In genomic region chr1:2267862-2268261, GRCh38 we compare ENCODE assay signal across 17 cellular contexts. TPM values are rescaled to one million over a fixed set of nuclear protein-coding genes. Genes with fewer than 3 reads are reported as not detected.
A peak's percentile ranks its signal among the peaks of the same experiment; 100 is the strongest.
DNase-seq lines count a peak whose midpoint lies in the region; ATAC-seq, FAIRE-seq and TF ChIP-seq lines count a peak whose summit lies in the region.
"Had no signal": no experiment of that assay in that cellular context is flagged by ENCODE, and none has a peak within 500 bp of the region (broad histone marks: within the 10 kb centered on the region; RNA-seq: fewer than 3 reads in every experiment).

No MANE protein-coding gene starts in this region.

- no peak overlapping the region for H3K9ac ChIP-seq in H1 (replicated peaks in 1 of 4; ENCODE audit: extremely low read depth in 1 of 4, low read depth in 3 of 4, low read length in 3 of 4)
- H3K9ac ChIP-seq: SK-N-SH had no signal

- H2AFZ ChIP-seq in H1 (ENCODE audit: low read length): no peak overlapping the region
- H2AFZ ChIP-seq: GM23248 had no signal

- no peak overlapping the region; the same call in 1 of the 2 replicates for H3K18ac ChIP-seq in H1 (ENCODE audit: extremely low read depth, low read length)

- H3K36me3 Mint-ChIP-seq in CD8-positive, alpha-beta T cell: peaks cover 11% of the 10 kb centered on the region
- H3K36me3 Mint-ChIP-seq in T-helper 17 cell (ENCODE audit: low read depth): peaks cover 3% of the 10 kb centered on the region
- peaks cover 0 to 10% (median 0%) of the 10 kb centered on the region in 5 donors for H3K36me3 Mint-ChIP-seq in naive thymus-derived CD4-positive, alpha-beta T cell

- H3K4me2 ChIP-seq in H1 (ENCODE audit: insufficient read depth in 1 of 2, low read depth in 2 of 2, low read length in 2 of 2): no peak overlapping the region
- H3K4me2 ChIP-seq: SK-N-SH had no signal

- no peak overlapping the region for H3K27ac ChIP-seq in CD8-positive, alpha-beta T cell (ENCODE audit: low read depth, low read length)
- no peak overlapping the region for H3K27ac ChIP-seq in H1 (ENCODE audit: low read depth, low read length)
- H3K27ac ChIP-seq in naive thymus-derived CD4-positive, alpha-beta T cell (ENCODE audit: low read depth, low read length): peak overlapping the region; percentile 27
- H3K27ac ChIP-seq: GM23248, HL-60 had no signal

- H2BK12ac ChIP-seq in H1 (ENCODE audit: low read depth, low read length): no peak overlapping the region

- no peak for TF ChIP-seq RAD21 in H1 (IDR thresholded peaks at IDR 0.05 in 1 of 2, conservative IDR thresholded peaks at IDR 0.05 in 1 of 2; ENCODE audit: low read depth in 2 of 2, low read length in 2 of 2)

- H2BK5ac ChIP-seq in H1 (ENCODE audit: low read depth, low read length): no peak overlapping the region; the same call in 1 of the 2 replicates

- no peaks in the 10 kb centered on the region for H3K9me3 Mint-ChIP-seq in CD8-positive, alpha-beta T cell
- H3K9me3 Mint-ChIP-seq in naive thymus-derived CD4-positive, alpha-beta T cell: no peaks in the 10 kb centered on the region

- no peak overlapping the region for H3K4ac ChIP-seq in H1 (replicated peaks; ENCODE audit: insufficient read length, low read depth, low read length)

- H3K79me2 ChIP-seq in H1 (ENCODE audit: control insufficient read depth in 1 of 2, insufficient read depth in 2 of 2, low read length in 2 of 2): peaks cover 37 to 99% of the 10 kb centered on the region in 2 experiments; a peak in 3 of 4 replicates

- no peak overlapping the region for H3K14ac ChIP-seq in H1 (ENCODE audit: insufficient read length)

- H3K79me1 ChIP-seq in H1 (ENCODE audit: low read depth, low read length): peaks cover 23% of the 10 kb centered on the region

- no peaks in the 10 kb centered on the region for H3K36me3 ChIP-seq in CD8-positive, alpha-beta T cell (ENCODE audit: insufficient read depth, low read length)
- no peaks in the 10 kb centered on the region for H3K36me3 ChIP-seq in H1 (ENCODE audit: control insufficient read depth in 2 of 4, insufficient read depth in 4 of 4, low read length in 3 of 4)
- peaks cover 0 to 7% (median 0%) of the 10 kb centered on the region in 3 experiments for H3K36me3 ChIP-seq in naive thymus-derived CD4-positive, alpha-beta T cell (ENCODE audit: control insufficient read depth in 2 of 3, insufficient read depth in 3 of 3, low read length in 3 of 3)

- peaks cover 28 to 53% of the 10 kb centered on the region in 2 experiments for H4K20me1 ChIP-seq in H1 (replicated peaks in 1 of 2; ENCODE audit: control insufficient read depth in 1 of 2, insufficient read depth in 2 of 2, low read length in 2 of 2)

- H3K4me1 Mint-ChIP-seq in CD8-positive, alpha-beta T cell (ENCODE audit: low read depth): peaks cover 60% of the 10 kb centered on the region
- H3K4me1 Mint-ChIP-seq in T-helper 17 cell: peaks cover 47% of the 10 kb centered on the region
- peaks cover 16 to 74% (median 49%) of the 10 kb centered on the region in 7 donors for H3K4me1 Mint-ChIP-seq in naive thymus-derived CD4-positive, alpha-beta T cell

- ATAC-seq in CD8-positive, alpha-beta T cell: no peak
- peak; percentile 7 for ATAC-seq in T-helper 17 cell
- ATAC-seq in naive thymus-derived CD4-positive, alpha-beta T cell: peak; percentile 13
- ATAC-seq: HCT116, Panc1 had no signal

- no peak overlapping the region for H4K5ac ChIP-seq in H1 (ENCODE audit: insufficient read length, low read depth, low read length)

- no peaks in the 10 kb centered on the region for H3K23me2 ChIP-seq in H1 (ENCODE audit: low read depth, low read length)

- intact Hi-C loops in CD8-positive, alpha-beta T cell (cut with DNase I, micrococcal nuclease): no loop called here
- intact Hi-C loops in naive thymus-derived CD4-positive, alpha-beta T cell (cut with micrococcal nuclease): no loop called here

- no peak overlapping the region for H2BK20ac ChIP-seq in H1 (ENCODE audit: low read length)

- H2BK15ac ChIP-seq in H1 (ENCODE audit: low read length): no peak overlapping the region

- peak in 1 of 7 experiments; percentile 23 for DNase-seq in CD8-positive, alpha-beta T cell
- DNase-seq in T-helper 17 cell (no peak), H1 (ENCODE audit: low read depth in 1 of 2, low spot score in 2 of 2) (no peak), islet precursor cell (no peak), T-helper 9 cell (no peak), cerebellar nuclear complex (lab: John Stamatoyannopoulos, UW) (no peak)
- DNase-seq in naive thymus-derived CD4-positive, alpha-beta T cell: no peak
- DNase-seq: DMS79 treated with DMSO at 0.1 percent for 48 hours, GM23248, NCI-H1417, NCI-H2029, NCI-H510A, SHP77, SK-N-SH had no signal

- WGBS in H1 (ENCODE audit: extremely low coverage in 1 of 2, insufficient coverage in 1 of 2, insufficient read length in 1 of 2, insufficient replicate concordance in 2 of 2, low coverage in 1 of 2, low lambda C conversion rate in 2 of 2, missing lambda C conversion rate in 1 of 2), 2 experiments: 95% methylated on average over 12 of the region's 15 CpGs; no CpG with 5 or more reads in 1 of the 2 experiments

- TF ChIP-seq EP300 in H1 (IDR thresholded peaks at IDR 0.05; ENCODE audit: borderline replicate concordance in 1 of 2, low read depth in 2 of 2, low read length in 2 of 2): no peak

- no peak overlapping the region for H3K4me3 Mint-ChIP-seq in CD8-positive, alpha-beta T cell
- H3K4me3 Mint-ChIP-seq in T-helper 17 cell: peak overlapping the region; percentile 56
- peak overlapping the region in 1 of 10 donors; percentile 73 for H3K4me3 Mint-ChIP-seq in naive thymus-derived CD4-positive, alpha-beta T cell

- peaks cover 76% of the 10 kb centered on the region for H3K4me1 ChIP-seq in CD8-positive, alpha-beta T cell (ENCODE audit: insufficient read depth, low read length)
- H3K4me1 ChIP-seq in H1 (replicated peaks in 1 of 4; ENCODE audit: control insufficient read depth in 3 of 4, insufficient read depth in 4 of 4, low read length in 3 of 4): peaks cover 0 to 27% (median 17%) of the 10 kb centered on the region in 4 experiments; a peak in 5 of 7 replicates
- peaks cover 22 to 65% of the 10 kb centered on the region in 2 donors for H3K4me1 ChIP-seq in naive thymus-derived CD4-positive, alpha-beta T cell (ENCODE audit: control insufficient read depth in 2 of 2, insufficient read depth in 2 of 2, low read length in 2 of 2)

- H3K27me3 Mint-ChIP-seq in CD8-positive, alpha-beta T cell (ENCODE audit: low read depth): no peaks in the 10 kb centered on the region
- no peaks in the 10 kb centered on the region for H3K27me3 Mint-ChIP-seq in T-helper 17 cell
- H3K27me3 Mint-ChIP-seq in naive thymus-derived CD4-positive, alpha-beta T cell: no peaks in the 10 kb centered on the region

- CTCF ChIA-PET in CD8-positive, alpha-beta T cell (lab: Charles Lee): no interaction called here
- CTCF ChIA-PET in H1 (lab: Charles Lee; ENCODE audit: partially characterized antibody): interaction anchor here (1.0 to 2.3 kb wide), 4 partner anchors 8 to 41 kb away, joined by 3 to 6 read pairs (median 5); no protein-coding TSS in a partner anchor
- CTCF ChIA-PET in naive thymus-derived CD4-positive, alpha-beta T cell (lab: Charles Lee): no interaction called here

- H3K23ac ChIP-seq in H1 (ENCODE audit: insufficient read length): no peak overlapping the region

- no peak for TF ChIP-seq CTCF in CD8-positive, alpha-beta T cell (IDR thresholded peaks at IDR 0.05)
- TF ChIP-seq CTCF in H1 (IDR thresholded peaks at IDR 0.05; ENCODE audit: control extremely low read depth in 1 of 3, insufficient read depth in 1 of 3, low read depth in 1 of 3, low read length in 3 of 3): no peak

- H2BK120ac ChIP-seq in H1 (replicated peaks; ENCODE audit: low read depth, low read length): no peak overlapping the region

- TF ChIP-seq POLR2A in H1 (IDR thresholded peaks at IDR 0.05; ENCODE audit: control extremely low read depth in 1 of 2, low read depth in 2 of 2, low read length in 2 of 2): no peak

- POLR2A ChIA-PET in CD8-positive, alpha-beta T cell (lab: Charles Lee): no interaction called here
- POLR2A ChIA-PET in H1 (lab: Charles Lee; ENCODE audit: partially characterized antibody): interaction anchor here (1.6 kb wide), 1 partner anchor 23 kb away, joined by 3 read pairs; no protein-coding TSS in a partner anchor
- POLR2A ChIA-PET in naive thymus-derived CD4-positive, alpha-beta T cell (lab: Charles Lee): interaction anchor here (1.0 kb wide), 1 partner anchor 15 kb away, joined by 4 read pairs; no protein-coding TSS in a partner anchor

- no peak for FAIRE-seq in H1 (lab: Jason Lieb, UNC)

- no peak overlapping the region for H3K4me3 ChIP-seq in CD8-positive, alpha-beta T cell (ENCODE audit: low read depth, low read length)
- H3K4me3 ChIP-seq in H1 (ENCODE audit: extremely low read depth in 1 of 4, insufficient read depth in 2 of 4, low read depth in 3 of 4, low read length in 4 of 4): no peak overlapping the region
- H3K4me3 ChIP-seq in naive thymus-derived CD4-positive, alpha-beta T cell (ENCODE audit: low read length): no peak overlapping the region

- H3K56ac ChIP-seq in H1 (replicated peaks; ENCODE audit: insufficient read length, low read depth, low read length): no peak overlapping the region

- H3K27ac Mint-ChIP-seq in CD8-positive, alpha-beta T cell: peak overlapping the region; percentile 22
- peak overlapping the region; percentile 54 for H3K27ac Mint-ChIP-seq in T-helper 17 cell
- H3K27ac Mint-ChIP-seq in naive thymus-derived CD4-positive, alpha-beta T cell: peak overlapping the region in 2 of 9 donors; percentile 36 to 83

- H4K91ac ChIP-seq in H1 (replicated peaks; ENCODE audit: insufficient read length, low read length): no peak overlapping the region

- H4K8ac ChIP-seq in H1 (ENCODE audit: extremely low read depth, insufficient read depth, low read length): 0 out of 2 replicates have a peak overlapping the region, but pooled peaks have one; percentile 57

- H2AK5ac ChIP-seq in H1 (ENCODE audit: low read depth, low read length): no peak overlapping the region

- H3K9me3 ChIP-seq in CD8-positive, alpha-beta T cell (ENCODE audit: low read length): no peaks in the 10 kb centered on the region
- H3K9me3 ChIP-seq in T-helper 17 cell (ENCODE audit: control insufficient read depth, low read length, poor library complexity, severe bottlenecking) (no peaks in the 10 kb centered on the region), H1 (ENCODE audit: insufficient read depth in 2 of 2, low read depth in 1 of 2, low read length in 1 of 2) (no peaks in the 10 kb centered on the region)
- H3K9me3 ChIP-seq in naive thymus-derived CD4-positive, alpha-beta T cell (ENCODE audit: control insufficient read depth in 2 of 3, low read length in 3 of 3): no peaks in the 10 kb centered on the region
- H3K9me3 ChIP-seq: SK-N-SH had no signal

- H3K27me3 ChIP-seq in CD8-positive, alpha-beta T cell (ENCODE audit: insufficient read depth, low read length): no peaks in the 10 kb centered on the region
- H3K27me3 ChIP-seq in H1 (replicated peaks in 1 of 4; ENCODE audit: control insufficient read depth in 3 of 4, extremely low read depth in 1 of 4, insufficient read depth in 3 of 4, low read length in 3 of 4): no peaks in the 10 kb centered on the region
- no peaks in the 10 kb centered on the region for H3K27me3 ChIP-seq in naive thymus-derived CD4-positive, alpha-beta T cell (ENCODE audit: control insufficient read depth in 2 of 2, insufficient read depth in 2 of 2, low read length in 2 of 2)

RNA-seq across cellular contexts. Expression of gene SKI, which starts 39.7 kb away (rescaled TPM):
- 100 to 1,000 TPM; 361 to 383 TPM for total RNA-seq in CD8-positive, alpha-beta T cell
- total RNA-seq in T-helper 17 cell: 100 to 1,000 TPM; 183 to 215 TPM
- 80.2 and 87.6 TPM in 2 replicates for total RNA-seq in H1 (2021; fragmentation: NEBNext Ultra II Directional; extraction: Animal tissue kit (Norgen Biotek cat#: 25700))
- 8.3 and 14.5 TPM in 2 replicates for polyA plus RNA-seq in H1 (2011; rRNA removed)
- polyA plus RNA-seq in H1 (2011; cell fraction: cytosol; rRNA removed): 8.6 TPM
- 19.2 TPM for polyA plus RNA-seq in H1 (2011; cell fraction: nucleus; rRNA removed)
- 24.8 to 35.9 TPM (median 32.3 TPM) in 4 replicates for polyA plus RNA-seq in H1 (2012, experiment 1 of 2)
- polyA plus RNA-seq in H1 (2012, experiment 2 of 2): 36.5 TPM
- polyA plus RNA-seq in H1 (2013, experiment 1 of 2): 40.2 TPM
- polyA plus RNA-seq in H1 (2013, experiment 2 of 2): 39.7 TPM
- 6.3 and 7.3 TPM in 2 replicates for polyA minus RNA-seq in H1 (2011; rRNA and poly(A)+ RNA removed)
- polyA minus RNA-seq in H1 (2011; cell fraction: cytosol; rRNA and poly(A)+ RNA removed): 30.0 TPM
- 27.1 TPM for polyA minus RNA-seq in H1 (2011; cell fraction: nucleus; rRNA and poly(A)+ RNA removed)
- total RNA-seq in naive thymus-derived CD4-positive, alpha-beta T cell: 100 to 1,000 TPM in 2 of 5 experiments, 10 to 100 TPM in 3; 63.4 to 278 (median 97.9) TPM
- under 1 TPM; 0.61 to 0.92 TPM for polyA plus RNA-seq in naive thymus-derived CD4-positive, alpha-beta T cell
